Comparison of ENCODE assay signal across 2 cellular contexts in the genomic region with DNA sequence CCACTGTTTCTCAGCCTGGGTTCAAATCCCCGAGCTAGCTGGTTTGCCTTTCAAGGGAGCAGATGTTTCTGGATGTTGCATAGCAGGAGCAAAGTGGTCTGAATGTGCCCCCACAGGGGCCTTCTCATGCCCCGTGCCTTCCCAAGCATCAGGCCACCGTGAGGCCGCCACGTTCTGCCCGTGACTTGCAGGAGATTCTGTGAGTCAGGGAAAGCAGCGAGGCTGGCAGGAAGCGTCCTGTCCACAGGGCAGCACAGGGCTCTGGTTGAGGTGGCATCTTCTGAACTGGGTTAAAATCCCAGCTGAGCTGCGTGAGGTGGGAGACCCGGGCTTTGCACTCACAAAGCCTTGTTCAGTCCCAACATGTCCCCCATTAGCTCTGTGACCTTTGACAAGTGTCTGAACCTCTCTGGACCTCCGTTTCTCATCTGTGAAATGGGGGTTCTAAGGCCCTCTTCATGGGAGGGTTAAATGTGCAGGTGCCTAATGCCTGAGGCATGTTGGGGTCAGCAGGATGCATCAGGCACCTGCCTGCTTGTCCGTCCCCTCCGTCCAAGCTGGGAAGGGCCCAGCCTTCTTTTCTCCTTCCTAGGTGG.
TF ChIP-seq lines count a peak whose summit lies in the region.

No MANE protein-coding gene starts in this region.

TF ChIP-seq in HepG2, 621 proteins besides CTCF, POLR2A, EP300 and RAD21 (continued from another document):
- TF ChIP-seq RBM22 (optimal IDR thresholded peaks at IDR 0.05; ENCODE audit: low read length) = peak; percentile 52
- peak; percentile 24; the same call in 1 of the 2 replicates for TF ChIP-seq ZMYM3 (CRISPR knock-in tag; IDR thresholded peaks at IDR 0.05)
- no peak for TF ChIP-seq NR2F1 (CRISPR knock-in tag; IDR thresholded peaks at IDR 0.05)

TF ChIP-seq in endothelial cell of umbilical vein, 7 proteins besides CTCF, POLR2A, EP300 and RAD21 (continued from another document):
- TF ChIP-seq POLR2AphosphoS5 (IDR thresholded peaks at IDR 0.05; ENCODE audit: insufficient read depth, low read depth, low read length) (no peak), MYC (IDR thresholded peaks at IDR 0.05; ENCODE audit: low read depth, low read length) (no peak), FOS (IDR thresholded peaks at IDR 0.05; ENCODE audit: borderline replicate concordance, insufficient read depth, low read length) (no peak), JUN (IDR thresholded peaks at IDR 0.05; ENCODE audit: borderline replicate concordance, insufficient read depth, insufficient read length, low read depth) (no peak), GATA2 (IDR thresholded peaks at IDR 0.05; ENCODE audit: insufficient read depth, insufficient read length, low read depth, low read length) (no peak)
